Comparison of ENCODE assay signal across 8 cellular contexts in genomic region chr10:5411941-5412276, GRCh38. TPM values are rescaled to one million over a fixed set of nuclear protein-coding genes. Genes with fewer than 3 reads are reported as not detected.
A peak's percentile ranks its signal among the peaks of the same experiment; 100 is the strongest.
DNase-seq lines count a peak whose midpoint lies in the region; ATAC-seq, FAIRE-seq and TF ChIP-seq lines count a peak whose summit lies in the region.

No MANE protein-coding gene starts in this region.

- peaks cover 22 to 39% (median 36%) of the 10 kb centered on the region in 11 experiments for H3K9me3 ChIP-seq in BLaER1 treated with 17β-estradiol and CSF1 and Interleukin-3, amounts not matched to agents 10 nM and 100 nM (replicated peaks in 1 of 11)
- H3K9me3 ChIP-seq in body of pancreas = no peaks in the 10 kb centered on the region
- H3K9me3 ChIP-seq in neural cell (ENCODE audit: low read length) = no peaks in the 10 kb centered on the region

- TF ChIP-seq CTCF in body of pancreas (IDR thresholded peaks at IDR 0.05) (no peak), neural cell (IDR thresholded peaks at IDR 0.05; ENCODE audit: poor library complexity, severe bottlenecking) (no peak), D721Med (IDR thresholded peaks at IDR 0.05; ENCODE audit: insufficient read depth, missing control alignments) (no peak)

- intact Hi-C loops in body of pancreas (cut with DNase I) = no loop called here

- H3F3A ChIP-seq in neural cell (ENCODE audit: insufficient read depth, low read length, poor library complexity, severe bottlenecking) = no peaks in the 10 kb centered on the region

- H2AFZ ChIP-seq in neural cell (ENCODE audit: low read depth, low read length) = no peak overlapping the region

- TF ChIP-seq POLR2A in body of pancreas (IDR thresholded peaks at IDR 0.05) = no peak

- ATAC-seq in HG03354 (IDR thresholded peaks at IDR 0.05; ENCODE audit: poor library complexity, severe bottlenecking, unreplicated experiment) = peak; percentile 14
- ATAC-seq in body of pancreas = no peak
- ATAC-seq in GM21576 (IDR thresholded peaks at IDR 0.05; ENCODE audit: unreplicated experiment) = no peak

- H3K9ac ChIP-seq in BLaER1 treated with 17β-estradiol and CSF1 and Interleukin-3, amounts not matched to agents 10 nM and 100 nM = peak overlapping the region; percentile 79 to 91 (median 87); a peak in 19 of 22 replicates
- H3K9ac ChIP-seq in neural cell (ENCODE audit: low read length) = no peak overlapping the region

- no peak for TF ChIP-seq EP300 in neural cell (conservative IDR thresholded peaks at IDR 0.05; ENCODE audit: poor library complexity, severe bottlenecking)

- no peak for DNase-seq in body of pancreas
- no peak for DNase-seq in foreskin melanocyte
- DNase-seq in activated gamma-delta T cell (lab: John Stamatoyannopoulos, UW) = no peak
- no peak for DNase-seq in D721Med (ENCODE audit: insufficient read length, low spot score)

- peaks cover 0 to 14% (median 8%) of the 10 kb centered on the region in 11 experiments; a peak in 18 of 22 replicates for H3K36me3 ChIP-seq in BLaER1 treated with 17β-estradiol and CSF1 and Interleukin-3, amounts not matched to agents 10 nM and 100 nM
- H3K36me3 ChIP-seq in body of pancreas (replicated peaks in 1 of 2; ENCODE audit: insufficient read depth in 1 of 2, low read depth in 2 of 2) = no peaks in the 10 kb centered on the region
- H3K36me3 ChIP-seq in neural cell (ENCODE audit: insufficient read depth, low read length) = no peaks in the 10 kb centered on the region

- no peaks in the 10 kb centered on the region for H3K9me2 ChIP-seq in neural cell (ENCODE audit: insufficient read depth, low read length)

- peaks cover 11 to 22% (median 14%) of the 10 kb centered on the region in 10 experiments; a peak in 19 of 20 replicates for H3K4me1 ChIP-seq in BLaER1 treated with 17β-estradiol and CSF1 and Interleukin-3, amounts not matched to agents 10 nM and 100 nM
- peaks cover 16% of the 10 kb centered on the region for H3K4me1 ChIP-seq in body of pancreas

- H3K79me2 ChIP-seq in neural cell (replicated peaks; ENCODE audit: insufficient read depth, low read length) = peaks cover 28% of the 10 kb centered on the region

- no peaks in the 10 kb centered on the region for H3K27me3 ChIP-seq in BLaER1 treated with 17β-estradiol and CSF1 and Interleukin-3, amounts not matched to agents 10 nM and 100 nM
- H3K27me3 ChIP-seq in body of pancreas = no peaks in the 10 kb centered on the region
- H3K27me3 ChIP-seq in neural cell (ENCODE audit: insufficient read depth, low read depth, low read length) = no peaks in the 10 kb centered on the region

- H3K4me3 ChIP-seq in BLaER1 treated with 17β-estradiol and CSF1 and Interleukin-3, amounts not matched to agents 10 nM and 100 nM = peak overlapping the region; percentile 70 to 87 (median 78)
- H3K4me3 ChIP-seq in body of pancreas (peak overlapping the region in 1 of 2 donors; percentile 57), neural cell (ENCODE audit: low read length) (peak overlapping the region; percentile 91)

- no peaks in the 10 kb centered on the region for H4K20me1 ChIP-seq in BLaER1 treated with 17β-estradiol and CSF1 and Interleukin-3, amounts not matched to agents 10 nM and 100 nM
- no peaks in the 10 kb centered on the region for H4K20me1 ChIP-seq in neural cell (ENCODE audit: insufficient read depth)

- 19 to 20% methylated on average over 3 of the region's 3 CpGs for WGBS in body of pancreas, 2 donors

- no peak for FAIRE-seq in D721Med (lab: Jason Lieb, UNC)

- TF ChIP-seq RAD21 in neural cell (conservative IDR thresholded peaks at IDR 0.05) = no peak

- peak overlapping the region in 8 of 11 experiments; percentile 79 to 90 (median 81); a peak in 10 of 22 replicates for H3K27ac ChIP-seq in BLaER1 treated with 17β-estradiol and CSF1 and Interleukin-3, amounts not matched to agents 10 nM and 100 nM
- H3K27ac ChIP-seq in body of pancreas (peak overlapping the region; percentile 1 to 94 (median 92)), neural cell (ENCODE audit: low read length) (no peak overlapping the region)

- H3K4me2 ChIP-seq in BLaER1 treated with 17β-estradiol and CSF1 and Interleukin-3, amounts not matched to agents 10 nM and 100 nM = peak overlapping the region; percentile 54 to 90 (median 73)
- no peak overlapping the region for H3K4me2 ChIP-seq in neural cell (ENCODE audit: low read length)

TF ChIP-seq in neural cell, 6 proteins besides CTCF, POLR2A, EP300 and RAD21:
- TF ChIP-seq EZH2 (IDR thresholded peaks at IDR 0.05; ENCODE audit: borderline replicate concordance, insufficient read depth, low read length, poor library complexity, severe bottlenecking) (no peak), POLR2AphosphoS5 (IDR thresholded peaks at IDR 0.05) (no peak), REST (IDR thresholded peaks at IDR 0.05; ENCODE audit: borderline replicate concordance) (no peak), TAF1 (IDR thresholded peaks at IDR 0.05; ENCODE audit: low read depth) (no peak), MXI1 (conservative IDR thresholded peaks at IDR 0.05; ENCODE audit: poor library complexity, severe bottlenecking) (no peak), SMC3 (conservative IDR thresholded peaks at IDR 0.05; ENCODE audit: poor library complexity) (no peak)

RNA-seq across cellular contexts. Expression of gene NET1, which starts 0.4 kb away (rescaled TPM):
- total RNA-seq in body of pancreas = 10 to 100 TPM; 37.9 to 70.3 TPM
- 6.2 and 8.0 TPM in 2 replicates for polyA plus RNA-seq in neural cell
- 15.2 and 17.5 TPM in 2 replicates for polyA minus RNA-seq in neural cell

RNA-seq across cellular contexts. Expression of gene TUBAL3, which starts 7.3 kb away (rescaled TPM):
- total RNA-seq in body of pancreas = not detected
- polyA plus RNA-seq in neural cell = not detected in 2 replicates
- polyA minus RNA-seq in neural cell = not detected in 2 replicates

RNA-seq across cellular contexts. Expression of gene UCN3, which starts 47.1 kb away (rescaled TPM):
- total RNA-seq in body of pancreas = 1 to 10 TPM in 1 of 2 donors, not detected in 1; 1.0 TPM
- polyA plus RNA-seq in neural cell = not detected in 2 replicates
- not detected in 2 replicates for polyA minus RNA-seq in neural cell
